14 cellular contexts compared by ENCODE assay signal in genomic region chr9:88950341-88951141, GRCh38. TPM values are rescaled to one million over a fixed set of nuclear protein-coding genes. Genes with fewer than 3 reads are reported as not detected.
DNase-seq lines count a peak whose midpoint lies in the region; ATAC-seq, FAIRE-seq and TF ChIP-seq lines count a peak whose summit lies in the region.
"Had no signal": no experiment of that assay in that cellular context is flagged by ENCODE, and none has a peak within 500 bp of the region (broad histone marks: within the 10 kb centered on the region; RNA-seq: fewer than 3 reads in every experiment).

No MANE protein-coding gene starts in this region.

- H3K4me1 Mint-ChIP-seq in stimulated activated effector memory CD8-positive, alpha-beta T cell treated with anti-CD3 and anti-CD28 coated beads, Interleukin-12 subunit alpha, Interleukin-12 subunit beta, amount 100 ng/mL, for 72 hours, result peaks cover 4% of the 10 kb centered on the region
- H3K4me1 Mint-ChIP-seq in T-helper 17 cell, result peaks cover 2% of the 10 kb centered on the region

- H2BK5ac ChIP-seq in mesendoderm (ENCODE audit: low read length), result no peak overlapping the region

- no peaks in the 10 kb centered on the region for H3K79me2 ChIP-seq in mesendoderm (ENCODE audit: control insufficient read depth, insufficient read depth, low read length)

- H4K5ac ChIP-seq in mesendoderm (ENCODE audit: low read length), result no peak overlapping the region

- H2AK5ac ChIP-seq in mesendoderm (ENCODE audit: low read length), result no peak overlapping the region

- H3K27ac Mint-ChIP-seq in stimulated activated effector memory CD8-positive, alpha-beta T cell treated with anti-CD3 and anti-CD28 coated beads, Interleukin-12 subunit alpha, Interleukin-12 subunit beta, amount 100 ng/mL, for 72 hours, result no peak overlapping the region
- no peak overlapping the region for H3K27ac Mint-ChIP-seq in T-helper 17 cell
- H3K27ac Mint-ChIP-seq: activated CD4-positive, alpha-beta T cell treated with anti-CD3 and anti-CD28 coated beads, Interleukin-2, amount 10 ng/mL, durations not matched to agents 7 days and 5 days; activated naive CD4-positive, alpha-beta T cell treated with anti-CD3 and anti-CD28 coated beads, Interleukin-2, amount 50 U/mL, for 72 hours had no signal

- H3K27ac ChIP-seq in A549 (peak overlapping the region; percentile 65 to 82), dorsolateral prefrontal cortex (peak overlapping the region in 33 of 59 donors; percentile 1 to 69 (median 42)), mesendoderm (ENCODE audit: low read depth, low read length) (no peak overlapping the region)
- H3K27ac ChIP-seq: C4-2B had no signal

- TF ChIP-seq CTCF in A549 (IDR thresholded peaks at IDR 0.05) (no peak), dorsolateral prefrontal cortex (IDR thresholded peaks at IDR 0.05 in 54 of 56, conservative IDR thresholded peaks at IDR 0.05 in 2 of 56; ENCODE audit: low read depth in 1 of 56, partially characterized antibody in 56 of 56) (no peak)

- POLR2A ChIA-PET in A549 (lab: Yijun Ruan, JAX), result no interaction called here

- H3K4me3 ChIP-seq in A549, result 0 out of 3 replicates have a peak overlapping the region, but pooled peaks have one; percentile 3
- no peak overlapping the region for H3K4me3 ChIP-seq in dorsolateral prefrontal cortex
- no peak overlapping the region for H3K4me3 ChIP-seq in mesendoderm (ENCODE audit: low read length)
- H3K4me3 ChIP-seq: GM12878 had no signal

- CTCF ChIA-PET in A549 (lab: Yijun Ruan, JAX), result interaction anchor here (1.6 kb wide), 1 partner anchor 51 kb away, joined by 5 read pairs; no protein-coding TSS in a partner anchor

- peaks cover 70% of the 10 kb centered on the region for H3K27me3 Mint-ChIP-seq in T-helper 17 cell

- no peaks in the 10 kb centered on the region for H3K36me3 ChIP-seq in mesendoderm (ENCODE audit: control insufficient read depth, insufficient read depth, low read length)

- H3K36me3 Mint-ChIP-seq in stimulated activated effector memory CD8-positive, alpha-beta T cell treated with anti-CD3 and anti-CD28 coated beads, Interleukin-12 subunit alpha, Interleukin-12 subunit beta, amount 100 ng/mL, for 72 hours, result no peaks in the 10 kb centered on the region
- no peaks in the 10 kb centered on the region for H3K36me3 Mint-ChIP-seq in T-helper 17 cell (ENCODE audit: low read depth)
- H3K36me3 Mint-ChIP-seq: activated naive CD4-positive, alpha-beta T cell treated with anti-CD3 and anti-CD28 coated beads, Interleukin-2, amount 50 U/mL, for 72 hours had no signal

- H4K8ac ChIP-seq in mesendoderm (ENCODE audit: low read depth, low read length), result no peak overlapping the region

- H3K4me2 ChIP-seq in A549, result peak overlapping the region; percentile 79
- H3K4me2 ChIP-seq in mesendoderm (ENCODE audit: low read length), result no peak overlapping the region

- H3K9me3 Mint-ChIP-seq in stimulated activated effector memory CD8-positive, alpha-beta T cell treated with anti-CD3 and anti-CD28 coated beads, Interleukin-12 subunit alpha, Interleukin-12 subunit beta, amount 100 ng/mL, for 72 hours, result no peaks in the 10 kb centered on the region
- H3K9me3 Mint-ChIP-seq: activated CD4-positive, alpha-beta T cell treated with anti-CD3 and anti-CD28 coated beads, Interleukin-2, amount 10 ng/mL, durations not matched to agents 7 days and 5 days; activated naive CD4-positive, alpha-beta T cell treated with anti-CD3 and anti-CD28 coated beads, Interleukin-2, amount 50 U/mL, for 72 hours had no signal

- 11% methylated on average over 10 of the region's 10 CpGs for WGBS in A549 (ENCODE audit: missing lambda C conversion rate)
- no CpG with 5 or more reads among the region's 10 CpGs for WGBS in mesendoderm (ENCODE audit: extremely low coverage, insufficient coverage, low lambda C conversion rate)

- H2BK120ac ChIP-seq in mesendoderm (ENCODE audit: low read depth, low read length), result no peak overlapping the region

- ATAC-seq in A549, result peak; percentile 80 to 81
- no peak for ATAC-seq in stimulated activated effector memory CD8-positive, alpha-beta T cell treated with anti-CD3 and anti-CD28 coated beads, Interleukin-12 subunit alpha, Interleukin-12 subunit beta, amount 100 ng/mL, for 72 hours
- no peak for ATAC-seq in T-helper 17 cell
- ATAC-seq: GM12878 had no signal

- H3K4me1 ChIP-seq in A549, result peaks cover 48% of the 10 kb centered on the region
- H3K4me1 ChIP-seq in mesendoderm (ENCODE audit: control insufficient read depth, low read depth, low read length), result no peaks in the 10 kb centered on the region

- H3K18ac ChIP-seq in mesendoderm (ENCODE audit: low read length), result no peak overlapping the region

- H3K79me1 ChIP-seq in mesendoderm (ENCODE audit: low read length), result no peaks in the 10 kb centered on the region

- H3K4me3 Mint-ChIP-seq in stimulated activated effector memory CD8-positive, alpha-beta T cell treated with anti-CD3 and anti-CD28 coated beads, Interleukin-12 subunit alpha, Interleukin-12 subunit beta, amount 100 ng/mL, for 72 hours, result no peak overlapping the region
- H3K4me3 Mint-ChIP-seq in T-helper 17 cell, result no peak overlapping the region
- H3K4me3 Mint-ChIP-seq: activated CD4-positive, alpha-beta T cell treated with anti-CD3 and anti-CD28 coated beads, Interleukin-2, amount 10 ng/mL, durations not matched to agents 7 days and 5 days had no signal

- no peak overlapping the region for H3K23ac ChIP-seq in mesendoderm (ENCODE audit: low read length)

- H3K9me3 ChIP-seq in A549, result no peaks in the 10 kb centered on the region
- H3K9me3 ChIP-seq in T-helper 17 cell (ENCODE audit: control insufficient read depth, low read length, poor library complexity, severe bottlenecking), result no peaks in the 10 kb centered on the region

- TF ChIP-seq RAD21 in A549 (conservative IDR thresholded peaks at IDR 0.05 in 1 of 2, IDR thresholded peaks at IDR 0.05 in 1 of 2), result no peak; a peak in 1 of 5 replicates

- intact Hi-C loops in dorsolateral prefrontal cortex (cut with DNase I), result no loop called here

- TF ChIP-seq EP300 in A549 (IDR thresholded peaks at IDR 0.05), result peak; percentile 56 to 58; a peak in 2 of 5 replicates

- no peak for TF ChIP-seq POLR2A in A549 (IDR thresholded peaks at IDR 0.05; ENCODE audit: low read length)

- no peaks in the 10 kb centered on the region for H3K27me3 ChIP-seq in dorsolateral prefrontal cortex
- no peaks in the 10 kb centered on the region for H3K27me3 ChIP-seq in mesendoderm (ENCODE audit: insufficient read depth, low read length, poor library complexity)

- H2BK15ac ChIP-seq in mesendoderm (replicated peaks; ENCODE audit: low read depth), result no peak overlapping the region

- DNase-seq in A549 (ENCODE audit: low read depth in 1 of 2, low spot score in 1 of 2) (peak; percentile 28 to 67), HS-5 (ENCODE audit: low read depth) (peak; percentile 9), dorsolateral prefrontal cortex (no peak), mesendoderm (no peak), frontal cortex (ENCODE audit: low spot score in 2 of 2) (no peak), UCSD-AML1 (lab: John Stamatoyannopoulos, UW; ENCODE audit: unreplicated experiment) (no peak), T-helper 17 cell (no peak)
- no peak for DNase-seq in stimulated activated effector memory CD8-positive, alpha-beta T cell treated with anti-CD3 and anti-CD28 coated beads, Interleukin-12 subunit alpha, Interleukin-12 subunit beta, amount 100 ng/mL, for 72 hours (ENCODE audit: low spot score in 2 of 2)
- DNase-seq: activated CD4-positive, alpha-beta T cell treated with anti-CD3 and anti-CD28 coated beads, Interleukin-2, amount 10 ng/mL, durations not matched to agents 7 days and 5 days; NCI-H1092; stimulated activated CD4-positive, alpha-beta T cell treated with anti-CD3 and anti-CD28 coated beads, Interleukin-4, amount 100 ng/mL, for 4 hours had no signal

- H3K4ac ChIP-seq in mesendoderm (ENCODE audit: low read depth, low read length), result no peak overlapping the region

- H3K9ac ChIP-seq in mesendoderm (ENCODE audit: low read length), result no peak overlapping the region

- peak overlapping the region; percentile 38 for H3K56ac ChIP-seq in mesendoderm (ENCODE audit: low read length)

- FAIRE-seq in A549 (lab: Jason Lieb, UNC) (peak; percentile 46), frontal cortex (lab: Jason Lieb, UNC) (no peak)
- FAIRE-seq: GM12878 had no signal

TF ChIP-seq in A549, 52 proteins besides CTCF, POLR2A, EP300 and RAD21 (continues in another document):
- no peak for TF ChIP-seq PHF8 (IDR thresholded peaks at IDR 0.05; ENCODE audit: borderline replicate concordance, low read depth)
- no peak for TF ChIP-seq EHF (CRISPR knock-in tag; IDR thresholded peaks at IDR 0.05)
- TF ChIP-seq GATA3 (IDR thresholded peaks at IDR 0.05; ENCODE audit: borderline replicate concordance), result peak; percentile 61
- TF ChIP-seq JUN (IDR thresholded peaks at IDR 0.05), result peak; percentile 57 to 77; a peak in 3 of 5 replicates
- TF ChIP-seq MYC (IDR thresholded peaks at IDR 0.05; ENCODE audit: borderline replicate concordance, low read length), result no peak
- TF ChIP-seq HES2 (IDR thresholded peaks at IDR 0.05), result peak; percentile 95
- TF ChIP-seq ZNF302 (CRISPR knock-in tag; IDR thresholded peaks at IDR 0.05), result no peak
- TF ChIP-seq FOXS1 (CRISPR knock-in tag; IDR thresholded peaks at IDR 0.05), result no peak
- no peak for TF ChIP-seq ZC3H11A (IDR thresholded peaks at IDR 0.05)
- TF ChIP-seq BCL3 (IDR thresholded peaks at IDR 0.05), result peak; percentile 80; the same call in 2 of the 3 replicates

RNA-seq across cellular contexts. Expression of gene S1PR3, which starts 40.7 kb away (rescaled TPM):
- polyA plus RNA-seq in A549 (2011; rRNA removed) (26.4 and 42.8 TPM in 2 replicates), A549 (2017; fragmentation: RNase III; extraction: RNeasy Plus Mini Kit Qiagen cat#74134 plus additional on column Dnase treatment) (33.7 to 43.0 TPM (median 33.7 TPM) in 3 replicates)
- 14.1 and 23.1 TPM in 2 replicates for polyA plus RNA-seq in A549 (2012; cell fraction: cytosol; rRNA removed)
- polyA plus RNA-seq in A549 (2012; cell fraction: nucleus; rRNA removed), result 14.2 and 16.9 TPM in 2 replicates
- polyA minus RNA-seq in A549 (2011; rRNA and poly(A)+ RNA removed), result 50.0 and 52.8 TPM in 2 replicates
- total RNA-seq in dorsolateral prefrontal cortex (10 to 100 TPM in 37 of 120 experiments, 1 to 10 TPM in 83; 3.0 to 25.8 (median 8.4) TPM), frontal cortex (3.7 TPM), T-helper 17 cell (1 to 10 TPM in 1 of 2 donors, under 1 TPM in 1; 0.05 to 1.7 TPM)
- 7.0 TPM for polyA plus RNA-seq in mesendoderm (2013, experiment 1 of 2)
- 7.0 TPM for polyA plus RNA-seq in mesendoderm (2013, experiment 2 of 2)

Comparison
In these comparisons a context has a peak if more than half of its experiments do, and no peak if none do; other contexts are left out.
1. ATAC-seq: peak in A549 (2 of 2); none in stimulated activated effector memory CD8-positive, alpha-beta T cell treated with anti-CD3 and anti-CD28 coated beads, Interleukin-12 subunit alpha, Interleukin-12 subunit beta, amount 100 ng/mL, for 72 hours (single experiment) and T-helper 17 cell (single experiment).
2. DNase-seq: peak in A549 (2 of 2) and HS-5 (single experiment); none in dorsolateral prefrontal cortex (0 of 10), mesendoderm (single experiment), stimulated activated effector memory CD8-positive, alpha-beta T cell treated with anti-CD3 and anti-CD28 coated beads, Interleukin-12 subunit alpha, Interleukin-12 subunit beta, amount 100 ng/mL, for 72 hours (0 of 2), frontal cortex (0 of 2), UCSD-AML1 (single experiment) and T-helper 17 cell (0 of 3).